ENCODE assay signal across 8 cellular contexts in genomic region chr5:31194458-31194808, GRCh38. TPM values are rescaled to one million over a fixed set of nuclear protein-coding genes. Genes with fewer than 3 reads are reported as not detected.
A peak's percentile ranks its signal among the peaks of the same experiment; 100 is the strongest.
DNase-seq lines count a peak whose midpoint lies in the region; ATAC-seq, FAIRE-seq and TF ChIP-seq lines count a peak whose summit lies in the region.
"Had no signal": no experiment of that assay in that cellular context is flagged by ENCODE, and none has a peak within 500 bp of the region (broad histone marks: within the 10 kb centered on the region; RNA-seq: fewer than 3 reads in every experiment).

No MANE protein-coding gene starts in this region.

- no peak for FAIRE-seq in H1 (lab: Jason Lieb, UNC)

- intact Hi-C loops in transverse colon (cut with DNase I; ENCODE audit: low total_unique reads): no loop called here

- peaks cover 0 to 2% of the 10 kb centered on the region in 2 experiments for H4K20me1 ChIP-seq in H1 (replicated peaks in 1 of 2; ENCODE audit: control insufficient read depth in 1 of 2, insufficient read depth in 2 of 2, low read length in 2 of 2)

- CTCF ChIA-PET in H1 (lab: Charles Lee; ENCODE audit: partially characterized antibody): interaction anchor here (1.1 to 2.7 kb wide), 6 partner anchors 7 to 134 kb away, joined by 3 to 15 read pairs (median 4); no protein-coding TSS in a partner anchor

- ATAC-seq in GM21723 (IDR thresholded peaks at IDR 0.05; ENCODE audit: unreplicated experiment): no peak
- no peak for ATAC-seq in HG03108 (IDR thresholded peaks at IDR 0.05; ENCODE audit: unreplicated experiment)
- ATAC-seq in GM18505 (IDR thresholded peaks at IDR 0.05; ENCODE audit: unreplicated experiment): no peak

- WGBS in H1 (ENCODE audit: extremely low coverage in 1 of 2, insufficient coverage in 1 of 2, insufficient read length in 1 of 2, insufficient replicate concordance in 2 of 2, low coverage in 1 of 2, low lambda C conversion rate in 2 of 2, missing lambda C conversion rate in 1 of 2), 2 experiments: 12% methylated on average over 15 of the region's 15 CpGs; no CpG with 5 or more reads in 1 of the 2 experiments
- 13% methylated on average over 15 of the region's 15 CpGs for WGBS in mesenchymal stem cell
- WGBS in transverse colon (ENCODE audit: low coverage in 1 of 2), 2 donors: 7 to 16% methylated on average over 9 to 15 of the region's 15 CpGs

- H3K4me2 ChIP-seq in H1 (ENCODE audit: insufficient read depth in 1 of 2, low read depth in 2 of 2, low read length in 2 of 2) (peak overlapping the region; percentile 94 to 98), mesenchymal stem cell (ENCODE audit: low read length, poor library complexity, severe bottlenecking) (peak overlapping the region; percentile 30)

- DNase-seq in NT2/D1 (ENCODE audit: low read depth, low spot score): no peak
- no peak for DNase-seq in H1 (ENCODE audit: low read depth in 1 of 2, low spot score in 2 of 2)
- DNase-seq in mesenchymal stem cell: peak; percentile 5
- DNase-seq in transverse colon: no peak
- DNase-seq: activated CD8-positive, alpha-beta memory T cell treated with anti-CD3 and anti-CD28 coated beads, Interleukin-2, amount 50 U/mL, for 4 hours had no signal

- no peaks in the 10 kb centered on the region for H3K79me1 ChIP-seq in H1 (ENCODE audit: low read depth, low read length)
- H3K79me1 ChIP-seq in mesenchymal stem cell (replicated peaks; ENCODE audit: low read length, poor library complexity, severe bottlenecking): no peaks in the 10 kb centered on the region

- TF ChIP-seq RAD21 in H1 (IDR thresholded peaks at IDR 0.05 in 1 of 2, conservative IDR thresholded peaks at IDR 0.05 in 1 of 2; ENCODE audit: low read depth in 2 of 2, low read length in 2 of 2): no peak

- H4K5ac ChIP-seq in H1 (ENCODE audit: insufficient read length, low read depth, low read length): no peak overlapping the region

- H3K9ac ChIP-seq in NT2/D1 (ENCODE audit: insufficient read length, low read depth): peak overlapping the region; percentile 67
- peak overlapping the region in 1 of 4 experiments; percentile 60; a peak in 1 of 7 replicates for H3K9ac ChIP-seq in H1 (replicated peaks in 1 of 4; ENCODE audit: extremely low read depth in 1 of 4, low read depth in 3 of 4, low read length in 3 of 4)
- no peak overlapping the region for H3K9ac ChIP-seq in mesenchymal stem cell (ENCODE audit: low read length)

- H3K23ac ChIP-seq in H1 (ENCODE audit: insufficient read length) (no peak overlapping the region), mesenchymal stem cell (ENCODE audit: low read length in 2 of 2) (no peak overlapping the region)

- H2BK120ac ChIP-seq in H1 (replicated peaks; ENCODE audit: low read depth, low read length) (no peak overlapping the region), mesenchymal stem cell (ENCODE audit: low read depth, low read length) (no peak overlapping the region)

- no peak overlapping the region for H3K27ac ChIP-seq in H1 (ENCODE audit: low read depth, low read length)
- H3K27ac ChIP-seq in mesenchymal stem cell (ENCODE audit: low read length, poor library complexity, severe bottlenecking): peak overlapping the region; percentile 94
- H3K27ac ChIP-seq in transverse colon: peak overlapping the region in 1 of 4 donors; percentile 29

- no peak for TF ChIP-seq EP300 in H1 (IDR thresholded peaks at IDR 0.05; ENCODE audit: borderline replicate concordance in 1 of 2, low read depth in 2 of 2, low read length in 2 of 2)
- TF ChIP-seq EP300 in transverse colon (IDR thresholded peaks at IDR 0.05; ENCODE audit: low read depth): no peak

- H2AK5ac ChIP-seq in H1 (ENCODE audit: low read depth, low read length) (no peak overlapping the region), mesenchymal stem cell (ENCODE audit: low read length, severe bottlenecking) (peak overlapping the region; percentile 18)

- no peak overlapping the region for H2BK15ac ChIP-seq in H1 (ENCODE audit: low read length)
- no peak overlapping the region for H2BK15ac ChIP-seq in mesenchymal stem cell (ENCODE audit: low read depth, poor library complexity, severe bottlenecking)

- in situ Hi-C loops in transverse colon (cut with MboI; ENCODE audit: low pct_ligation_motif_present in 1 of 4, low pct_unique_long_range_greater_than_20kb in 1 of 4, low sequenced_read_pairs in 3 of 4): no loop called here

- H2BK12ac ChIP-seq in H1 (ENCODE audit: low read depth, low read length) (no peak overlapping the region), mesenchymal stem cell (ENCODE audit: low read length in 2 of 2) (no peak overlapping the region)

- POLR2A ChIA-PET in H1 (lab: Charles Lee; ENCODE audit: partially characterized antibody): no interaction called here

- no peaks in the 10 kb centered on the region for H3K79me2 ChIP-seq in H1 (ENCODE audit: control insufficient read depth in 1 of 2, insufficient read depth in 2 of 2, low read length in 2 of 2)

- H3K4me1 ChIP-seq in NT2/D1 (ENCODE audit: insufficient read depth, insufficient read length) (no peaks in the 10 kb centered on the region), H1 (replicated peaks in 1 of 4; ENCODE audit: control insufficient read depth in 3 of 4, insufficient read depth in 4 of 4, low read length in 3 of 4) (peaks cover 4 to 10% (median 5%) of the 10 kb centered on the region in 4 experiments; a peak in 4 of 7 replicates), mesenchymal stem cell (ENCODE audit: control insufficient read depth, insufficient read depth, low read depth, low read length) (peaks cover 4% of the 10 kb centered on the region), transverse colon (peaks cover 4 to 26% (median 13%) of the 10 kb centered on the region in 4 donors)

- H4K8ac ChIP-seq in H1 (ENCODE audit: extremely low read depth, insufficient read depth, low read length) (no peak overlapping the region), mesenchymal stem cell (ENCODE audit: low read length) (no peak overlapping the region)

- TF ChIP-seq POLR2A in H1 (IDR thresholded peaks at IDR 0.05; ENCODE audit: control extremely low read depth in 1 of 2, low read depth in 2 of 2, low read length in 2 of 2) (no peak), transverse colon (IDR thresholded peaks at IDR 0.05) (no peak), GM18505 (IDR thresholded peaks at IDR 0.05; ENCODE audit: borderline replicate concordance, extremely low read depth, insufficient read depth, insufficient read length) (no peak)

- H3K4me3 ChIP-seq in NT2/D1 (ENCODE audit: insufficient read length, low read depth) (peak overlapping the region; percentile 59), H1 (ENCODE audit: extremely low read depth in 1 of 4, insufficient read depth in 2 of 4, low read depth in 3 of 4, low read length in 4 of 4) (peak overlapping the region; percentile 60 to 76 (median 70)), mesenchymal stem cell (ENCODE audit: insufficient read depth in 1 of 2, low read depth in 1 of 2, low read length in 2 of 2) (peak overlapping the region; percentile 73 to 95), transverse colon (peak overlapping the region in 3 of 4 donors; percentile 14 to 47 (median 32))

- H2AFZ ChIP-seq in H1 (ENCODE audit: low read length): peak overlapping the region; percentile 89; the same call in 1 of the 2 replicates
- H2AFZ ChIP-seq in mesenchymal stem cell (ENCODE audit: low read depth, low read length): no peak overlapping the region

- H3K27me3 ChIP-seq in NT2/D1 (ENCODE audit: insufficient read depth, insufficient read length): peaks cover 39% of the 10 kb centered on the region
- peaks cover 20 to 32% (median 28%) of the 10 kb centered on the region in 4 experiments for H3K27me3 ChIP-seq in H1 (replicated peaks in 1 of 4; ENCODE audit: control insufficient read depth in 3 of 4, extremely low read depth in 1 of 4, insufficient read depth in 3 of 4, low read length in 3 of 4)
- H3K27me3 ChIP-seq in mesenchymal stem cell (ENCODE audit: control insufficient read depth in 1 of 2, insufficient read depth in 1 of 2, low read length in 2 of 2): peaks cover 0 to 59% of the 10 kb centered on the region in 2 experiments
- H3K27me3 ChIP-seq in transverse colon: peaks cover 62% of the 10 kb centered on the region

- no peak overlapping the region for H3K56ac ChIP-seq in H1 (replicated peaks; ENCODE audit: insufficient read length, low read depth, low read length)

- H3K9me3 ChIP-seq in NT2/D1 (ENCODE audit: insufficient read depth, low read length) (no peaks in the 10 kb centered on the region), H1 (ENCODE audit: insufficient read depth in 2 of 2, low read depth in 1 of 2, low read length in 1 of 2) (no peaks in the 10 kb centered on the region), mesenchymal stem cell (ENCODE audit: control insufficient read depth, low read length) (no peaks in the 10 kb centered on the region), transverse colon (no peaks in the 10 kb centered on the region)

- TF ChIP-seq CTCF in H1 (IDR thresholded peaks at IDR 0.05; ENCODE audit: control extremely low read depth in 1 of 3, insufficient read depth in 1 of 3, low read depth in 1 of 3, low read length in 3 of 3) (no peak), transverse colon (IDR thresholded peaks at IDR 0.05) (no peak)

- no peaks in the 10 kb centered on the region for H3K36me3 ChIP-seq in NT2/D1 (ENCODE audit: insufficient read depth, insufficient read length, low read length)
- no peaks in the 10 kb centered on the region for H3K36me3 ChIP-seq in H1 (ENCODE audit: control insufficient read depth in 2 of 4, insufficient read depth in 4 of 4, low read length in 3 of 4)
- no peaks in the 10 kb centered on the region for H3K36me3 ChIP-seq in mesenchymal stem cell (ENCODE audit: control insufficient read depth in 1 of 2, insufficient read depth in 2 of 2, low read depth in 1 of 2, low read length in 2 of 2)
- no peaks in the 10 kb centered on the region for H3K36me3 ChIP-seq in transverse colon

- H3K18ac ChIP-seq in H1 (ENCODE audit: extremely low read depth, low read length): peak overlapping the region; percentile 34; the same call in 1 of the 2 replicates
- H3K18ac ChIP-seq in mesenchymal stem cell (ENCODE audit: low read depth in 1 of 2, low read length in 2 of 2): no peak overlapping the region

- H3K14ac ChIP-seq in H1 (ENCODE audit: insufficient read length) (no peak overlapping the region), mesenchymal stem cell (ENCODE audit: low read length in 2 of 2) (no peak overlapping the region)

- H2BK5ac ChIP-seq in H1 (ENCODE audit: low read depth, low read length) (no peak overlapping the region), mesenchymal stem cell (ENCODE audit: low read depth, low read length, poor library complexity, severe bottlenecking) (peak overlapping the region; percentile 19)

- H3K23me2 ChIP-seq in H1 (ENCODE audit: low read depth, low read length): peaks cover 8% of the 10 kb centered on the region; the same call in 1 of the 2 replicates

- H4K91ac ChIP-seq in H1 (replicated peaks; ENCODE audit: insufficient read length, low read length): no peak overlapping the region
- no peak overlapping the region for H4K91ac ChIP-seq in mesenchymal stem cell (ENCODE audit: low read length)

- H3K4ac ChIP-seq in H1 (replicated peaks; ENCODE audit: insufficient read length, low read depth, low read length) (no peak overlapping the region), mesenchymal stem cell (ENCODE audit: low read depth in 1 of 2, low read length in 2 of 2) (no peak overlapping the region)

- no peak overlapping the region for H2BK20ac ChIP-seq in H1 (ENCODE audit: low read length)

RNA-seq across cellular contexts. Expression of gene CDH6, which starts 0.9 kb away (rescaled TPM):
- total RNA-seq in H1 (2021; fragmentation: NEBNext Ultra II Directional; extraction: Animal tissue kit (Norgen Biotek cat#: 25700)): 1.4 and 1.9 TPM in 2 replicates
- polyA plus RNA-seq in H1 (2011; rRNA removed): 1.6 and 1.9 TPM in 2 replicates
- polyA plus RNA-seq in H1 (2011; cell fraction: cytosol; rRNA removed): 2.3 TPM
- polyA plus RNA-seq in H1 (2011; cell fraction: nucleus; rRNA removed): 2.4 TPM
- polyA plus RNA-seq in H1 (2012, experiment 1 of 2): 1.4 to 3.0 TPM (median 2.0 TPM) in 4 replicates
- polyA plus RNA-seq in H1 (2012, experiment 2 of 2): 0.21 TPM
- 2.2 TPM for polyA plus RNA-seq in H1 (2013, experiment 1 of 2)
- polyA plus RNA-seq in H1 (2013, experiment 2 of 2): 2.4 TPM
- 3.3 and 4.8 TPM in 2 replicates for polyA minus RNA-seq in H1 (2011; rRNA and poly(A)+ RNA removed)
- polyA minus RNA-seq in H1 (2011; cell fraction: cytosol; rRNA and poly(A)+ RNA removed): 1.7 TPM
- polyA minus RNA-seq in H1 (2011; cell fraction: nucleus; rRNA and poly(A)+ RNA removed): 4.2 TPM
- 7.0 TPM for polyA plus RNA-seq in mesenchymal stem cell (2013, experiment 1 of 2)
- polyA plus RNA-seq in mesenchymal stem cell (2013, experiment 2 of 2): 7.3 TPM
- 1 to 10 TPM in 2 of 4 donors, under 1 TPM in 2; 0.60 to 1.2 (median 0.93) TPM for total RNA-seq in transverse colon

Comparison
In these comparisons a context has a peak if more than half of its experiments do, and no peak if none do; other contexts are left out.
1. H3K4me3 ChIP-seq: peak in every context shown above with its lines; median percentile 84 in mesenchymal stem cell; 70 in H1; 59 in NT2/D1; 32 in transverse colon.